ENCODE assay signal across 8 cellular contexts in the genomic region with DNA sequence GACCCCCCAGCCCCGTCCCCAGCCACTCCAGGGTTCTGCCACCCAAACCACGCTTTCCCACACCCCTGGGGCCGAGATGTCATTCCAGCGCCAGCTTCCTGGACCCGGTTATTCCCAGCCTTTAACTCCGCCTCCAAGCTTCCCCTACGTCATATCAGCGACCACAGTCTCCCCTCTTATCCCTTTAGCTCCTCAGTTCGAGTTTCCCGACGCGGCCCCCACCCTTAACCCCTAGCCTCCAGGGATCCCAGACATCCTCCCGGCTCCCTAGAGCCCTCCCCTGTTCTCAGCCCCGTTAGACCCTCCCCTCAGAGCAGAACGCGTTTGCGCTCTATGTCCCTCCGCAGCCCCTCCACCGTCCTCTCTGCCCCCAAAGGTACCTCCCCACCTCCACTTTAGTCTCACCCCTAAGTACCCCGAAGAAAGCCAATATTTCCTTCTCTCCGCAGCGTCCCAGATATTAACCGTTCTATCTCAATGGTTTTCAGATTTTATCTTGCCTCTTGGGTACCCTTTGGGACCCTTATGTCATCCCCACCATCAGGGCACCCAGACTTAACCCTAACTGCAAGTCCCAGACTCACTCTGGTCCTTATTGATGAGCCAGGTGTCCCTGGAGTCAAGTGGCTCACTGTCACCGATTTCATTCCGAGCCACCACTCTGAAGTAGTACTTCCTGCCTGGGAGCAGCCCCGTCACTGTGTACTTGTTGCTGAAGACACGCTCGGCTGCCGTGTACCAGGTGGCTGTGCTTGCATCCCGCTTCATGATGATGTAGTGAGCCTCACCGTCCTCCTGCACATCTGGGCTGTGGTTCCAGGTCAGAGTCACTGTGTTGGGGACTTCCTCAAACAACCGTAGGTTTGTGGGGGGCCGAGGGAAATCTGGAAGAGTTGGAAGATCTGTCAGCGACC. TPM values are rescaled to one million over a fixed set of nuclear protein-coding genes. Genes with fewer than 3 reads are reported as not detected.
DNase-seq lines count a peak whose midpoint lies in the region; ATAC-seq, FAIRE-seq and TF ChIP-seq lines count a peak whose summit lies in the region.

No MANE protein-coding gene starts in this region.

- ATAC-seq in HG02763 (IDR thresholded peaks at IDR 0.05; ENCODE audit: unreplicated experiment) (peak; percentile 59), GM12878 (peak; percentile 55)

- no TSS peak for BruUV-seq in GM12878 (replicated peaks; lab: Mats Ljungman, UMichigan)

- H3K9ac ChIP-seq in GM12878 (ENCODE audit: control insufficient read depth, insufficient read depth, low read length) (no peak overlapping the region), iPS-20b (ENCODE audit: low read depth, low read length) (peak overlapping the region; percentile 73)

- 5% methylated on average over 28 of the region's 34 CpGs for WGBS in GM12878 (ENCODE audit: insufficient coverage, insufficient replicate concordance, low lambda C conversion rate, missing lambda C conversion rate)
- 4 to 7% (median 6%) methylated on average over 31 to 34 of the region's 34 CpGs for WGBS in small intestine, 3 donors

- TF ChIP-seq EP300 in GM12878 (IDR thresholded peaks at IDR 0.05; ENCODE audit: borderline replicate concordance in 1 of 2, control insufficient read depth in 1 of 2, low read depth in 2 of 2, low read length in 2 of 2), result no peak

- CTCF ChIA-PET in GM12878 (lab: Yijun Ruan, JAX), result interaction anchor here (1.1 to 2.2 kb wide), 3 partner anchors 15 to 58 kb away, joined by 6 to 14 read pairs (median 7); no protein-coding TSS in a partner anchor

- H3K4me1 ChIP-seq in GM12878 (ENCODE audit: control insufficient read depth, insufficient read depth, low read length) (0 out of 2 replicates have a peak, but pooled peaks cover 3% of the 10 kb centered on the region), iPS-20b (ENCODE audit: insufficient read depth, low read length) (no peaks in the 10 kb centered on the region), small intestine (ENCODE audit: control insufficient read depth in 2 of 2, insufficient read depth in 1 of 2, low read depth in 1 of 2, low read length in 1 of 2) (peaks cover 0 to 4% of the 10 kb centered on the region in 2 donors)

- RAD21 ChIA-PET in GM12878 (lab: Charles Lee; ENCODE audit: unreplicated experiment), result interaction anchor here (0.7 to 1.6 kb wide), 3 partner anchors 15 to 25 kb away, joined by 3 to 5 read pairs (median 4); no protein-coding TSS in a partner anchor

- TF ChIP-seq POLR2A in GM12878 (IDR thresholded peaks at IDR 0.05; ENCODE audit: low read depth, low read length), result no peak

- peak overlapping the region; percentile 75 for H2AFZ ChIP-seq in GM12878 (ENCODE audit: control insufficient read depth, low read depth, low read length)

- TF ChIP-seq RAD21 in GM12878 (IDR thresholded peaks at IDR 0.05; ENCODE audit: insufficient read depth, low read depth, low read length), result no peak

- H3K9me3 ChIP-seq in GM12878 (replicated peaks; ENCODE audit: control insufficient read depth, insufficient read depth, low read length) (no peaks in the 10 kb centered on the region; the same call in 2 of the 3 replicates), iPS-20b (ENCODE audit: insufficient read depth, low read depth, low read length) (no peaks in the 10 kb centered on the region), small intestine (ENCODE audit: control insufficient read depth, low read depth) (no peaks in the 10 kb centered on the region)

- no peak overlapping the region for H3K4me3 ChIP-seq in GM12878
- peak overlapping the region; percentile 64; the same call in 1 of the 2 replicates for H3K4me3 ChIP-seq in iPS-20b (ENCODE audit: low read length)
- peak overlapping the region; percentile 28 to 44 for H3K4me3 ChIP-seq in small intestine (ENCODE audit: low read depth in 1 of 2, low read length in 2 of 2)

- H3K27ac ChIP-seq in GM12878 (ENCODE audit: control insufficient read depth, insufficient read depth) (no peak overlapping the region), iPS-20b (ENCODE audit: low read length) (no peak overlapping the region), small intestine (ENCODE audit: low read depth in 1 of 2, low read length in 1 of 2) (peak overlapping the region in 1 of 2 donors; percentile 80)

- SMC1A ChIA-PET in GM12878 (lab: Charles Lee; ENCODE audit: uncharacterized antibody, unreplicated experiment), result interaction anchor here (1.0 to 1.2 kb wide), 2 partner anchors 62 to 73 kb away, joined by 3 read pairs; no protein-coding TSS in a partner anchor

- no peaks in the 10 kb centered on the region for H4K20me1 ChIP-seq in GM12878 (ENCODE audit: control insufficient read depth, insufficient read depth)

- H3K79me2 ChIP-seq in GM12878 (ENCODE audit: control insufficient read depth, insufficient read depth, low read length), result no peaks in the 10 kb centered on the region

- H3K27me3 ChIP-seq in GM12878 (replicated peaks in 1 of 2; ENCODE audit: control insufficient read depth in 2 of 2, insufficient read depth in 2 of 2, low read length in 1 of 2) (peaks cover 6 to 10% of the 10 kb centered on the region in 2 experiments), iPS-20b (ENCODE audit: insufficient read depth, low read length) (peaks cover 56% of the 10 kb centered on the region), small intestine (ENCODE audit: control insufficient read depth in 2 of 2, insufficient read depth in 2 of 2, low read length in 2 of 2) (no peaks in the 10 kb centered on the region)

- POLR2A ChIA-PET in GM12878 (lab: Charles Lee), result interaction anchor here (1.2 kb wide), 1 partner anchor 12 kb away, joined by 3 read pairs; no protein-coding TSS in a partner anchor

- FAIRE-seq in GM12878 (lab: Jason Lieb, UNC) (no peak), small intestine (lab: Jason Lieb, UNC) (no peak)

- DNase-seq in DMS153 (lab: John Stamatoyannopoulos, UW) (peak; percentile 23), SK-N-DZ (ENCODE audit: low spot score) (peak; percentile 78), GM12878 (ENCODE audit: low read depth, low spot score) (no peak), small intestine (peak; percentile 67), HCEC 1CT (no peak), MV-4-11 (lab: John Stamatoyannopoulos, UW) (no peak)

- in situ Hi-C loops in GM12878 (cut with MboI), result no loop called here

- no peak for TF ChIP-seq CTCF in GM12878 (IDR thresholded peaks at IDR 0.05 in 2 of 3, conservative IDR thresholded peaks at IDR 0.05 in 1 of 3; ENCODE audit: control insufficient read depth in 2 of 3, extremely low read depth in 1 of 3, insufficient read depth in 1 of 3, low read depth in 3 of 3, low read length in 3 of 3)

- H3K36me3 ChIP-seq in GM12878 (ENCODE audit: control insufficient read depth in 2 of 2, insufficient read depth in 2 of 2, low read length in 1 of 2) (no peaks in the 10 kb centered on the region), iPS-20b (ENCODE audit: insufficient read depth, low read depth, low read length) (no peaks in the 10 kb centered on the region), small intestine (ENCODE audit: control insufficient read depth in 2 of 2, insufficient read depth in 2 of 2, low read length in 2 of 2) (no peaks in the 10 kb centered on the region)

- intact Hi-C loops in GM12878 (cut with micrococcal nuclease; ENCODE audit: unreplicated experiment), result no loop called here

- H3K4me2 ChIP-seq in GM12878 (ENCODE audit: control insufficient read depth, insufficient read depth), result peak overlapping the region; percentile 53

RNA-seq across cellular contexts. Expression of gene TMEM86A, which starts 8.0 kb away (rescaled TPM):
- 2.8 and 3.1 TPM in 2 replicates for polyA plus RNA-seq in SK-N-DZ (2014; cell fraction: cytosol; rRNA removed)
- polyA plus RNA-seq in SK-N-DZ (2014; cell fraction: nucleus; rRNA removed), result 1.8 and 3.8 TPM in 2 replicates
- total RNA-seq in GM12878 (2013; cell fraction: nucleolus; rRNA removed), result 0.13 TPM in 1 of 2 replicates, not detected in the other
- total RNA-seq in GM12878 (2014; rRNA removed), result 0.06 TPM in 1 of 2 replicates, not detected in the other
- not detected in 2 replicates for total RNA-seq in GM12878 (2014; rRNA removed; fragmentation: Illumina TruSeq; extraction: Trizol)
- total RNA-seq in GM12878 (2021), result not detected in 2 replicates
- polyA plus RNA-seq in GM12878 (2011; ENCODE audit: low read depth), result 0.10 TPM
- polyA plus RNA-seq in GM12878 (2011; rRNA removed), result not detected in 2 replicates
- polyA plus RNA-seq in GM12878 (2011; cell fraction: cytosol; rRNA removed), result 0.07 TPM in 1 of 2 replicates, not detected in the other
- polyA plus RNA-seq in GM12878 (2011; cell fraction: nucleus; rRNA removed), result 0.10 TPM in 1 of 2 replicates, not detected in the other
- 0.08 TPM in 2 replicates for polyA plus RNA-seq in GM12878 (2012)
- 0.11 TPM in 1 of 2 replicates, not detected in the other for polyA plus RNA-seq in GM12878 (2014; fragmentation: Illumina TruSeq; extraction: Trizol)
- not detected for polyA plus RNA-seq in GM12878 (2014; fragmentation: Nextera tagmentation; extraction: Ambion mirVana)
- 0.01 and 0.03 TPM in 2 replicates for polyA plus RNA-seq in GM12878 (2014; rRNA removed)
- under 1 TPM in 1 of 2 experiments, not detected in 1; 0.11 TPM for polyA plus RNA-seq in GM12878 (2016; fragmentation: Nextera tagmentation; extraction: Ambion mirVana)
- polyA minus RNA-seq in GM12878 (2011; rRNA and poly(A)+ RNA removed), result not detected in 2 replicates
- polyA minus RNA-seq in GM12878 (2011; cell fraction: cytosol; rRNA and poly(A)+ RNA removed), result not detected in 2 replicates
- not detected in 2 replicates for polyA minus RNA-seq in GM12878 (2011; cell fraction: nucleus; rRNA and poly(A)+ RNA removed)
- 1 to 10 TPM in 1 of 3 donors, under 1 TPM in 2; 0.22 to 1.3 (median 0.81) TPM for polyA plus RNA-seq in small intestine

RNA-seq across cellular contexts. Expression of gene IGSF22, which starts 19.4 kb away (rescaled TPM):
- polyA plus RNA-seq in SK-N-DZ (2014; cell fraction: cytosol; rRNA removed), result 0.03 and 0.05 TPM in 2 replicates
- polyA plus RNA-seq in SK-N-DZ (2014; cell fraction: nucleus; rRNA removed), result 0.10 and 0.37 TPM in 2 replicates
- not detected in 2 replicates for total RNA-seq in GM12878 (2013; cell fraction: nucleolus; rRNA removed)
- total RNA-seq in GM12878 (2014; rRNA removed) (not detected in 2 replicates), GM12878 (2014; rRNA removed; fragmentation: Illumina TruSeq; extraction: Trizol) (not detected in 2 replicates), GM12878 (2021) (not detected in 2 replicates)
- polyA plus RNA-seq in GM12878 (2011; ENCODE audit: low read depth), result not detected
- polyA plus RNA-seq in GM12878 (2011; rRNA removed) (not detected in 2 replicates), GM12878 (2014; fragmentation: Illumina TruSeq; extraction: Trizol) (not detected in 2 replicates), GM12878 (2014; fragmentation: Nextera tagmentation; extraction: Ambion mirVana) (under 1 TPM; 0.02 to 0.18 TPM), GM12878 (2014; rRNA removed) (not detected in 2 replicates), GM12878 (2016; fragmentation: Nextera tagmentation; extraction: Ambion mirVana) (not detected), small intestine (under 1 TPM; 0.27 to 0.89 (median 0.49) TPM)
- polyA plus RNA-seq in GM12878 (2011; cell fraction: cytosol; rRNA removed), result 0.01 TPM in 1 of 2 replicates, not detected in the other
- not detected in 2 replicates for polyA plus RNA-seq in GM12878 (2011; cell fraction: nucleus; rRNA removed)
- 0.14 and 0.36 TPM in 2 replicates for polyA plus RNA-seq in GM12878 (2012)
- not detected in 2 replicates for polyA minus RNA-seq in GM12878 (2011; rRNA and poly(A)+ RNA removed)
- polyA minus RNA-seq in GM12878 (2011; cell fraction: cytosol; rRNA and poly(A)+ RNA removed), result not detected in 2 replicates
- polyA minus RNA-seq in GM12878 (2011; cell fraction: nucleus; rRNA and poly(A)+ RNA removed), result not detected in 2 replicates

Comparison
In these comparisons a context has a peak if more than half of its experiments do, and no peak if none do; other contexts are left out.
1. DNase-seq: peak in DMS153 (single experiment), SK-N-DZ (single experiment) and small intestine (single experiment); none in GM12878 (single experiment), HCEC 1CT (single experiment) and MV-4-11 (single experiment).